In the genomic region with DNA sequence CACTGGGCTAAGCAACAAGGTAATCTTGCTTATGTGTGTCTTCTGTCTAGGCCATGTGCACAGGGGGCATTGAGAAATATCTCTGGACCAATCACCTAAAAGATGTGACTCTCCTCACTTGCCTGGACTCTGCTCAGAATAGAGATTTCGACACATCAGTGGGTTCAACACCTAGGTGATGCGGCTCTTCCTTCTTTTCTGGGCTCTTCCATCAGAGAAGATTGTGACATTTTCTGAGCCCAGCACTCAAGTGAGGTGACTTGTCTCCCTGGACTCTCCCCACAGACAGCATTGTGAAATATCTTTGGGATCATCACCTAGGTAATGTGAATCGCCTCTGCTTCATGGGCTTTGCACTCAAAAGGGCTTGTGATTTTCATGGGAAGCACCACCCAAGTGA, we compare ENCODE assay signal across 23 cellular contexts.
"Had no signal": no experiment of that assay in that cellular context is flagged by ENCODE, and none has a peak within 500 bp of the region (broad histone marks: within the 10 kb centered on the region; RNA-seq: fewer than 3 reads in every experiment).

No MANE protein-coding gene starts in this region.

- H3K36me3 Mint-ChIP-seq: mesothelial cell of epicardium, naive B cell had no signal

- H3K4me3 ChIP-seq: colonic mucosa, esophagus squamous epithelium, gastrocnemius medialis, heart right ventricle, left lung, lower lobe of right lung, mucosa of descending colon had no signal

- DNase-seq: colonic mucosa; cortex of kidney; effector CD8-positive, alpha-beta T cell; effector memory CD8-positive, alpha-beta T cell; endodermal cell; erythroblast; esophagus squamous epithelium; foreskin fibroblast; foreskin melanocyte; glutamatergic neuron; head of caudate nucleus; heart right ventricle; hippocampal formation; left cardiac atrium; left lung; left ventricle myocardium superior; lower lobe of right lung; mesenchymal stem cell; mucosa of descending colon; naive B cell had no signal

- H3K27ac Mint-ChIP-seq: dendritic cell treated with granulocyte-macrophage colony-stimulating factor and Interleukin-4, amounts not matched to agents 40 ng/mL and 50 ng/mL, for 4 days; effector memory CD8-positive, alpha-beta T cell; endodermal cell; mesothelial cell of epicardium; naive B cell had no signal

- H3K9me3 ChIP-seq: colonic mucosa, esophagus squamous epithelium, gastrocnemius medialis, lower lobe of right lung had no signal

- H3K27ac ChIP-seq: colonic mucosa, esophagus squamous epithelium, heart right ventricle, left lung, lower lobe of right lung had no signal

- H3K27me3 Mint-ChIP-seq: dendritic cell treated with granulocyte-macrophage colony-stimulating factor and Interleukin-4, amounts not matched to agents 40 ng/mL and 50 ng/mL, for 4 days; effector memory CD8-positive, alpha-beta T cell; naive B cell had no signal

- ATAC-seq: effector memory CD8-positive, alpha-beta T cell; heart right ventricle; left cardiac atrium; left lung; left ventricle myocardium superior; lower lobe of right lung; mucosa of descending colon had no signal

- H3K4me1 Mint-ChIP-seq: endodermal cell, mesothelial cell of epicardium, naive B cell had no signal

- H3K4me3 Mint-ChIP-seq: dendritic cell treated with granulocyte-macrophage colony-stimulating factor and Interleukin-4, amounts not matched to agents 40 ng/mL and 50 ng/mL, for 4 days; effector memory CD8-positive, alpha-beta T cell; endodermal cell; mesothelial cell of epicardium; naive B cell had no signal

- H3K36me3 ChIP-seq: colonic mucosa, esophagus squamous epithelium, gastrocnemius medialis, heart right ventricle, left lung, lower lobe of right lung had no signal

- H3K4me1 ChIP-seq: colonic mucosa, gastrocnemius medialis, heart right ventricle, left lung, lower lobe of right lung had no signal

- H3K27me3 ChIP-seq: colonic mucosa, esophagus squamous epithelium, gastrocnemius medialis, heart right ventricle, left lung had no signal
